21 cellular contexts compared by ENCODE assay signal in the genomic region with DNA sequence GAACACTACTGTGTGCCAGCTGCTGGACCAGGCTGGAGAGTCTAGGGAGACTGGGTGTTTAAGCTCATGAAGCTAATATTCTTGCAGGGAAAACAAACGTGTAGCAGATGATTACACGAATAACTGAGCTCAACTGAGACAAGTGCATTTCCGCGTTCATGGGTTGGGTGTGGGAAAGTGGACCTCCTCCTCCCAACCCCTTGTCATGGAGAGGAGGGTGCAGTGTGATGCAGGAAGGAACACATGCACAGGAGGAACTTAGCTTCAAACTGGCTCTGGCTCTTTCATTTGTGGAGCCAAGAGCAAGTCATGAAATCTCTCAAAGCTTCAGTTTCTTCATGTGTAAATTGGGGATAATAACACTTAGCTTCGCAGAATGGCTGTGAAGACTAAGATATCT.
DNase-seq lines count a peak whose midpoint lies in the region; ATAC-seq and FAIRE-seq lines count a peak whose summit lies in the region.
"Had no signal": no experiment of that assay in that cellular context is flagged by ENCODE, and none has a peak within 500 bp of the region (broad histone marks: within the 10 kb centered on the region; RNA-seq: fewer than 3 reads in every experiment).

No MANE protein-coding gene starts in this region.

- ATAC-seq in HG02759 (IDR thresholded peaks at IDR 0.05; ENCODE audit: unreplicated experiment): no peak

- peak; percentile 35 for DNase-seq in activated CD8-positive, alpha-beta memory T cell treated with anti-CD3 and anti-CD28 coated beads for 24 hours
- no peak for DNase-seq in activated CD8-positive, alpha-beta memory T cell treated with anti-CD3 and anti-CD28 coated beads, Interleukin-2, amount 50 U/mL, for 48 hours
- DNase-seq in HTR-8/SVneo (ENCODE audit: insufficient read length, low spot score): no peak
- DNase-seq in islet precursor cell: peak; percentile 3
- peak; percentile 48 for DNase-seq in pons (ENCODE audit: low spot score)
- DNase-seq in NCI-H2227 (lab: John Stamatoyannopoulos, UW; ENCODE audit: unreplicated experiment): no peak
- no peak for DNase-seq in hippocampal formation (lab: John Stamatoyannopoulos, UW)
- DNase-seq: BE2C; CD4-positive, alpha-beta T cell; CD8-positive, alpha-beta memory T cell; DMS 273 treated with DMSO at 0.1 percent for 48 hours; DMS79; GF-D8; GOT3; HFFc6 had no signal

- FAIRE-seq in HTR-8/SVneo (lab: Jason Lieb, UNC): peak; percentile 57
- FAIRE-seq: A204.1, D721Med, GM12891, GM18507, H54 had no signal

Comparison
In these comparisons a context has a peak if more than half of its experiments do, and no peak if none do; other contexts are left out.
1. DNase-seq: peak in activated CD8-positive, alpha-beta memory T cell treated with anti-CD3 and anti-CD28 coated beads for 24 hours (single experiment), islet precursor cell (single experiment) and pons (single experiment); none in activated CD8-positive, alpha-beta memory T cell treated with anti-CD3 and anti-CD28 coated beads, Interleukin-2, amount 50 U/mL, for 48 hours (single experiment), HTR-8/SVneo (single experiment), NCI-H2227 (single experiment) and hippocampal formation (0 of 2).